Comparison of ENCODE assay signal across 8 cellular contexts in the genomic region with DNA sequence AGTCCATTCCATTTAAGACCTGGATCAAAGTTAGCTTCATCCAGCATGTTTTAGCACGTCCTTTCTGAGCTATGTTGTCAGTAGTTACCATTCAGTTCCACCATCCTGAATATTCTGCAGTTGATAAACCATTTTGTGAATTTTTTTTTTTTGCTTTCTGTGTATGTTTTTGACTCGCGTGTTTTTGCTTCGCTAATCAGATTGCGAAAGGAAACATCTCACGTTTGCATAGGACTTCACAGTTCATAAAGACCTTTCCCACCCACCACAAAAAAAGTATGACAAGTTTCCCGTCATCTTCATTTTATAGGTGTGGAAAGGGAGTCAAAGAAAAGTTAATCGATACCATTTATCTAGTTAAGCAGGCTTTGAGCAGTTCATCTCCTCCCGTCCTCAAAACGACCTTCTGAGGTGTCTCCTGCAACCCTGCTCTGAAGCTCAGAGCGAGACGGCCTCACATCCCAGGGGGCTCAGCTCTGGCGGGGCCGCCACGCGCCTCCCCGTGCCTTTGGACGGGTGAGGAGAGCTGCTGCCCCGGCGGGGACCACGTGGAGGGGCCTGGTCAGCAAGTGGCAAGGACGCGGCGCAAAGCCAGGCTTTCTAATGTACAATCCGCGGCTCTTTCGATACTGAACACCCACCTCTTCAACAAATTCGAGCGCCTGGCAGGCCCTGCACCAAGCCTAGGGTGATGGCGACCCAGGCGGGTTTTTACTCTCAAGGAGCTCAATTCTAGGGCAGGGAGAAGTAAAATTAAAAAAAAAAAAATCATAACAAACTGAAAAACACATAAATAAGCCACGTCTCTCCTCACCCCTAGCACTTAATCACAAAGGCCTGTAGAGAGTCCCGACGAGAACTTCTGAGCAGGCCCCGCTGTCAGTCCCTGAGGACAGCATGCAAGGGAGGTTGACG. TPM values are rescaled to one million over a fixed set of nuclear protein-coding genes. Genes with fewer than 3 reads are reported as not detected.
DNase-seq lines count a peak whose midpoint lies in the region; TF ChIP-seq lines count a peak whose summit lies in the region.

No MANE protein-coding gene starts in this region.

- CTCF ChIA-PET in Caco-2 (lab: Charles Lee) (interaction anchor here (0.6 to 1.4 kb wide), 3 partner anchors 23 to 36 kb away, joined by 3 to 5 read pairs (median 3); partner anchors contain the start of gene MTERF2), HEK293 (lab: Yijun Ruan, JAX) (interaction anchor here (0.6 to 0.9 kb wide), 4 partner anchors 35 to 818 kb away, joined by 3 read pairs; no protein-coding TSS in a partner anchor)

- peaks cover 11% of the 10 kb centered on the region for H3K36me3 Mint-ChIP-seq in Caco-2 (ENCODE audit: insufficient read depth, unreplicated experiment)
- peaks cover 7% of the 10 kb centered on the region for H3K36me3 Mint-ChIP-seq in type B pancreatic cell

- H3K9me3 ChIP-seq in Caco-2 (no peaks in the 10 kb centered on the region; the same call in 1 of the 2 replicates), HEK293 (ENCODE audit: control insufficient read depth, insufficient read depth, low read depth, low read length) (no peaks in the 10 kb centered on the region), endocrine pancreas (ENCODE audit: control insufficient read depth, low read length) (no peaks in the 10 kb centered on the region), mucosa of rectum (ENCODE audit: control insufficient read depth in 2 of 2, low read length in 2 of 2) (no peaks in the 10 kb centered on the region)

- TF ChIP-seq CTCF in Caco-2 (IDR thresholded peaks at IDR 0.05; ENCODE audit: insufficient read depth in 1 of 2, low read depth in 1 of 2, low read length in 1 of 2, severe bottlenecking in 1 of 2, unreplicated experiment in 1 of 2), result no peak
- no peak for TF ChIP-seq CTCF in HEK293 (tag by site-specific recombination; IDR thresholded peaks at IDR 0.05)
- no peak for TF ChIP-seq CTCF in type B pancreatic cell (conservative IDR thresholded peaks at IDR 0.05)

- H3K27me3 Mint-ChIP-seq in Caco-2 (ENCODE audit: insufficient read depth, unreplicated experiment) (peaks cover 3% of the 10 kb centered on the region), type B pancreatic cell (peaks cover 24% of the 10 kb centered on the region)

- peak in 1 of 2 experiments; percentile 18 for DNase-seq in Caco-2
- DNase-seq in UCSD-AML1 (lab: John Stamatoyannopoulos, UW; ENCODE audit: unreplicated experiment), result peak; percentile 15
- DNase-seq in type B pancreatic cell (ENCODE audit: extremely low spot score, unreplicated experiment), result no peak
- DNase-seq in SKM-1 treated with dmso at 0.1 percent for 144 hours (lab: John Stamatoyannopoulos, UW; ENCODE audit: unreplicated experiment), result no peak
- no peak for DNase-seq in amniotic stem cell (lab: John Stamatoyannopoulos, UW)

- H3K4me3 ChIP-seq in Caco-2 (ENCODE audit: low read depth, low read length) (peak overlapping the region; percentile 65), HEK293 (ENCODE audit: low read depth, low read length) (peak overlapping the region; percentile 59), endocrine pancreas (ENCODE audit: control insufficient read depth, insufficient read depth, low read length) (peak overlapping the region; percentile 62), mucosa of rectum (ENCODE audit: low read length in 2 of 2) (peak overlapping the region; percentile 95 to 98)

- H3K27ac Mint-ChIP-seq in Caco-2 (ENCODE audit: unreplicated experiment) (peak overlapping the region; percentile 87), type B pancreatic cell (peak overlapping the region; percentile 92)

- H3K36me3 ChIP-seq in Caco-2 (ENCODE audit: control insufficient read depth, insufficient read depth, low read length), result no peaks in the 10 kb centered on the region
- H3K36me3 ChIP-seq in HEK293 (ENCODE audit: control insufficient read depth in 2 of 2, insufficient read depth in 1 of 2, low read length in 2 of 2), result no peaks in the 10 kb centered on the region; a peak in 1 of 3 replicates
- H3K36me3 ChIP-seq in endocrine pancreas (ENCODE audit: control insufficient read depth, insufficient read depth, low read length), result no peaks in the 10 kb centered on the region
- H3K36me3 ChIP-seq in mucosa of rectum (ENCODE audit: control insufficient read depth in 2 of 2, insufficient read depth in 2 of 2, low read length in 2 of 2), result no peaks in the 10 kb centered on the region

- H3K4me3 Mint-ChIP-seq in Caco-2 (ENCODE audit: unreplicated experiment), result peak overlapping the region; percentile 97
- peak overlapping the region; percentile 93 for H3K4me3 Mint-ChIP-seq in type B pancreatic cell

- POLR2A ChIA-PET in Caco-2 (lab: Charles Lee) (interaction anchor here (0.6 to 1.6 kb wide), 7 partner anchors 8 to 418 kb away, joined by 3 to 12 read pairs (median 3); partner anchors contain the start of gene MTERF2), HEK293 (lab: Yijun Ruan, JAX) (interaction anchor here (0.7 to 2.4 kb wide), 8 partner anchors 14 to 597 kb away, joined by 3 to 34 read pairs (median 10); partner anchors contain the start of genes CRY1, MTERF2 and POLR3B)

- no peaks in the 10 kb centered on the region; the same call in 1 of the 2 replicates for H3K4me1 ChIP-seq in Caco-2
- peaks cover 15% of the 10 kb centered on the region for H3K4me1 ChIP-seq in HEK293 (ENCODE audit: control insufficient read depth, insufficient read depth, low read length)
- peaks cover 14% of the 10 kb centered on the region for H3K4me1 ChIP-seq in endocrine pancreas (ENCODE audit: control insufficient read depth, insufficient read depth, low read length)
- H3K4me1 ChIP-seq in mucosa of rectum (ENCODE audit: control insufficient read depth in 2 of 2, insufficient read depth in 2 of 2, low read length in 2 of 2), result peaks cover 0 to 16% of the 10 kb centered on the region in 2 donors

- intact Hi-C loops in Caco-2 (cut with micrococcal nuclease; ENCODE audit: unreplicated experiment), result loop anchor here (1.0 to 5.0 kb wide), 2 partner anchors 138 to 182 kb away; partner anchors contain the start of gene RIC8B

- peaks cover 7% of the 10 kb centered on the region for H3K9me3 Mint-ChIP-seq in Caco-2 (ENCODE audit: unreplicated experiment)
- no peaks in the 10 kb centered on the region for H3K9me3 Mint-ChIP-seq in type B pancreatic cell

- H3K27me3 ChIP-seq in Caco-2 (replicated peaks; ENCODE audit: control insufficient read depth, insufficient read depth, low read length) (no peaks in the 10 kb centered on the region), endocrine pancreas (ENCODE audit: control insufficient read depth, insufficient read depth, low read length) (no peaks in the 10 kb centered on the region), mucosa of rectum (ENCODE audit: control insufficient read depth in 2 of 2, insufficient read depth in 2 of 2, low read length in 2 of 2) (no peaks in the 10 kb centered on the region)

- peak overlapping the region; percentile 16 for H3K9ac ChIP-seq in endocrine pancreas (ENCODE audit: control insufficient read depth, insufficient read depth, low read length)
- peak overlapping the region; percentile 63 to 97 for H3K9ac ChIP-seq in mucosa of rectum (ENCODE audit: low read depth in 1 of 2, low read length in 2 of 2)

- BruUV-seq in Caco-2 (replicated peaks; lab: Mats Ljungman, UMichigan), result TSS peak; percentile 60

- H3K4me1 Mint-ChIP-seq in Caco-2 (ENCODE audit: low read depth, unreplicated experiment), result no peaks in the 10 kb centered on the region
- peaks cover 14% of the 10 kb centered on the region for H3K4me1 Mint-ChIP-seq in type B pancreatic cell (ENCODE audit: unreplicated experiment)

- H3K27ac ChIP-seq in HEK293 (ENCODE audit: extremely low read depth, low read depth, low read length), result peak overlapping the region; percentile 96
- peak overlapping the region; percentile 93 to 95 for H3K27ac ChIP-seq in mucosa of rectum (ENCODE audit: low read depth in 2 of 2, low read length in 2 of 2)

TF ChIP-seq in HEK293, 187 proteins besides CTCF, POLR2A, EP300 and RAD21 (continues in another document):
- 0 out of 2 replicates have a peak, but pooled peaks have one; percentile 52 for TF ChIP-seq ZNF2 (tag by site-specific recombination; IDR thresholded peaks at IDR 0.05)
- TF ChIP-seq ZNF335 (tag by site-specific recombination; conservative IDR thresholded peaks at IDR 0.05), result peak; percentile 82; the same call in 1 of the 2 replicates
- TF ChIP-seq, protein P1, sequence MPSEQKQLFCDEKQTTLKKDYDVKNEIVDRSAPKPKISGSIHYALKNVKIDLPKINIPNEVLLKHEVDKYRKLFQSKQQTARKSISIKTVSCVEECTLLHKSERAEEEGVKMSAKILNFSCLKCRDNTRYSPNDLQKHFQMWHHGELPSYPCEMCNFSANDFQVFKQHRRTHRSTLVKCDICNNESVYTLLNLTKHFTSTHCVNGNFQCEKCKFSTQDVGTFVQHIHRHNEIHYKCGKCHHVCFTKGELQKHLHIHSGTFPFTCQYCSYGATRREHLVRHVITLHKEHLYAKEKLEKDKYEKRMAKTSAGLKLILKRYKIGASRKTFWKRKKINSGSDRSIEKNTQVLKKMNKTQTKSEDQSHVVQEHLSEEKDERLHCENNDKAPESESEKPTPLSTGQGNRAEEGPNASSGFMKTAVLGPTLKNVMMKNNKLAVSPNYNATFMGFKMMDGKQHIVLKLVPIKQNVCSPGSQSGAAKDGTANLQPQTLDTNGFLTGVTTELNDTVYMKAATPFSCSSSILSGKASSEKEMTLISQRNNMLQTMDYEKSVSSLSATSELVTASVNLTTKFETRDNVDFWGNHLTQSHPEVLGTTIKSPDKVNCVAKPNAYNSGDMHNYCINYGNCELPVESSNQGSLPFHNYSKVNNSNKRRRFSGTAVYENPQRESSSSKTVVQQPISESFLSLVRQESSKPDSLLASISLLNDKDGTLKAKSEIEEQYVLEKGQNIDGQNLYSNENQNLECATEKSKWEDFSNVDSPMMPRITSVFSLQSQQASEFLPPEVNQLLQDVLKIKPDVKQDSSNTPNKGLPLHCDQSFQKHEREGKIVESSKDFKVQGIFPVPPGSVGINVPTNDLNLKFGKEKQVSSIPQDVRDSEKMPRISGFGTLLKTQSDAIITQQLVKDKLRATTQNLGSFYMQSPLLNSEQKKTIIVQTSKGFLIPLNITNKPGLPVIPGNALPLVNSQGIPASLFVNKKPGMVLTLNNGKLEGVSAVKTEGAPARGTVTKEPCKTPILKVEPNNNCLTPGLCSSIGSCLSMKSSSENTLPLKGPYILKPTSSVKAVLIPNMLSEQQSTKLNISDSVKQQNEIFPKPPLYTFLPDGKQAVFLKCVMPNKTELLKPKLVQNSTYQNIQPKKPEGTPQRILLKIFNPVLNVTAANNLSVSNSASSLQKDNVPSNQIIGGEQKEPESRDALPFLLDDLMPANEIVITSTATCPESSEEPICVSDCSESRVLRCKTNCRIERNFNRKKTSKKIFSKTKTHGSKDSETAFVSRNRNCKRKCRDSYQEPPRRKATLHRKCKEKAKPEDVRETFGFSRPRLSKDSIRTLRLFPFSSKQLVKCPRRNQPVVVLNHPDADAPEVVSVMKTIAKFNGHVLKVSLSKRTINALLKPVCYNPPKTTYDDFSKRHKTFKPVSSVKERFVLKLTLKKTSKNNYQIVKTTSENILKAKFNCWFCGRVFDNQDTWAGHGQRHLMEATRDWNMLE (tag by site-specific recombination; conservative IDR thresholded peaks at IDR 0.05; ENCODE audit: low read depth), result 0 out of 2 replicates have a peak, but pooled peaks have one; percentile 42

RNA-seq across cellular contexts. Expression of gene TMEM263, which starts 1.0 kb away (rescaled TPM):
- total RNA-seq in Caco-2 (2022) (31.6 and 32.7 TPM in 2 replicates), type B pancreatic cell (ENCODE audit: low replicate concordance) (48.9 and 55.5 TPM in 2 replicates)

RNA-seq across cellular contexts. Expression of gene MTERF2, which starts 32.2 kb away (rescaled TPM):
- 9.8 and 10.1 TPM in 2 replicates for total RNA-seq in Caco-2 (2022)
- total RNA-seq in type B pancreatic cell (ENCODE audit: low replicate concordance), result 8.9 and 16.0 TPM in 2 replicates
